Comparison of ENCODE assay signal across 20 cellular contexts in the genomic region with DNA sequence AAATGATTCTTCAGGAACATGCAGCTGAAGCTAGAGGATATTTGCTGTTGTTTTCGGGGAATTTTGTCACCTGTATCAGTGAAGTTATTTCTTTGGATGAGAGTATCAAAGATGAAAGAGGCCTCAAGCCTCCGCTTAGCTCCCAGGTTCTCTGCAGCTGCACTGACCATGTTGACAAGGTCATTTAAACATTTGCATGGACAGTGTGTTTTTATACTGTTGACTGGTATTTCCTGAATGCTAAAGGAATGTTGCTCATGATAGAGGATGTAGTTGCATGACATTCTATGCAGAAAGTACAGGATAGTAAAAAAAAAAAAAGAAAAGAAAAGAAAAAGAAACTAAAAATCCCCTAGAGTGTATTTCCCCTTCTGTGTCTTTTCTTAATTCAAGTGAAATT.
"Had no signal": no experiment of that assay in that cellular context is flagged by ENCODE, and none has a peak within 500 bp of the region (broad histone marks: within the 10 kb centered on the region; RNA-seq: fewer than 3 reads in every experiment).

No MANE protein-coding gene starts in this region.

- H3K4me2 ChIP-seq: smooth muscle cell had no signal

- ATAC-seq: foreskin keratinocyte; naive thymus-derived CD4-positive, alpha-beta T cell; pancreas; sciatic nerve had no signal

- H3K9me3 ChIP-seq: breast epithelium, left ventricle myocardium inferior, pancreas, stomach had no signal

- H3K27ac ChIP-seq: breast epithelium, dorsolateral prefrontal cortex, epithelial cell of prostate, foreskin keratinocyte, left ventricle myocardium inferior, pancreas, stomach had no signal

- H3K27me3 ChIP-seq: breast epithelium, dorsolateral prefrontal cortex, foreskin keratinocyte, pancreas, stomach had no signal

- H3K4me3 ChIP-seq: breast epithelium, dorsolateral prefrontal cortex, left ventricle myocardium inferior, pancreas, smooth muscle cell, stomach had no signal

- DNase-seq: activated CD4-positive, alpha-beta T cell treated with anti-CD3 and anti-CD28 coated beads, Interleukin-2, amount 50 U/mL, for 1 hour; activated CD4-positive, CD25-positive, alpha-beta regulatory T cell treated with anti-CD3 and anti-CD28 coated beads, Interleukin-2, amount 50 U/mL, for 72 hours; activated CD8-positive, alpha-beta memory T cell treated with anti-CD3 and anti-CD28 coated beads, Interleukin-2, amount 50 U/mL, for 48 hours; activated effector memory CD4-positive, alpha-beta T cell treated with Interleukin-2 at 50 U/mL for 16 hours; activated naive CD4-positive, alpha-beta T cell treated with anti-CD3 and anti-CD28 coated beads, Interleukin-2, amount 50 U/mL, for 16 hours; activated T-cell treated with anti-CD3 and anti-CD28 coated beads, Interleukin-2, amount 50 U/mL, for 48 hours; aorta; dorsolateral prefrontal cortex; foreskin keratinocyte; hippocampal formation; left ventricle myocardium inferior; naive thymus-derived CD4-positive, alpha-beta T cell; pancreas; stimulated activated CD4-positive, alpha-beta T cell treated with anti-CD3 and anti-CD28 coated beads, Interleukin-4, amount 100 ng/mL, for 1 hour; stomach; trophoblast cell had no signal

- H3K36me3 ChIP-seq: breast epithelium, left ventricle myocardium inferior, pancreas, stomach had no signal

- H3K4me1 ChIP-seq: breast epithelium, foreskin keratinocyte, pancreas had no signal
